ENCODE assay signal across 18 cellular contexts in genomic region chr12:49272790-49273725, GRCh38. TPM values are rescaled to one million over a fixed set of nuclear protein-coding genes. Genes with fewer than 3 reads are reported as not detected.
DNase-seq lines count a peak whose midpoint lies in the region; ATAC-seq and TF ChIP-seq lines count a peak whose summit lies in the region.
"Had no signal": no experiment of that assay in that cellular context is flagged by ENCODE, and none has a peak within 500 bp of the region (broad histone marks: within the 10 kb centered on the region; RNA-seq: fewer than 3 reads in every experiment).

No MANE protein-coding gene starts in this region.

- H3K4me1 ChIP-seq in Panc1 (ENCODE audit: control insufficient read depth, insufficient read depth, low read length) (peaks cover 12% of the 10 kb centered on the region), upper lobe of right lung (peaks cover 6% of the 10 kb centered on the region)

- no peak for ATAC-seq in activated naive CD8-positive, alpha-beta T cell treated with anti-CD3 and anti-CD28 coated beads, Interleukin-2, amount 10 ng/mL, durations not matched to agents 7 days and 5 days (ENCODE audit: low read depth)
- no peak for ATAC-seq in activated naive CD8-positive, alpha-beta T cell treated with anti-CD3 and anti-CD28 coated beads, Interleukin-2, amount 50 U/mL, for 24 hours
- ATAC-seq in Panc1 (no peak), upper lobe of right lung (no peak), GM21367 (IDR thresholded peaks at IDR 0.05; ENCODE audit: unreplicated experiment) (no peak), GM18907 (IDR thresholded peaks at IDR 0.05; ENCODE audit: unreplicated experiment) (no peak)

- H3K27ac Mint-ChIP-seq in activated naive CD8-positive, alpha-beta T cell treated with anti-CD3 and anti-CD28 coated beads, Interleukin-2, amount 10 ng/mL, durations not matched to agents 7 days and 5 days: peak overlapping the region; percentile 68
- no peak overlapping the region for H3K27ac Mint-ChIP-seq in activated naive CD8-positive, alpha-beta T cell treated with anti-CD3 and anti-CD28 coated beads, Interleukin-2, amount 50 U/mL, for 24 hours
- H3K27ac Mint-ChIP-seq: CD4-positive, alpha-beta T cell had no signal

- H3K27me3 Mint-ChIP-seq in activated naive CD8-positive, alpha-beta T cell treated with anti-CD3 and anti-CD28 coated beads, Interleukin-2, amount 10 ng/mL, durations not matched to agents 7 days and 5 days: no peaks in the 10 kb centered on the region
- H3K27me3 Mint-ChIP-seq in activated naive CD8-positive, alpha-beta T cell treated with anti-CD3 and anti-CD28 coated beads, Interleukin-2, amount 50 U/mL, for 24 hours: no peaks in the 10 kb centered on the region
- H3K27me3 Mint-ChIP-seq: CD4-positive, alpha-beta T cell had no signal

- intact Hi-C loops in Panc1 (cut with micrococcal nuclease; ENCODE audit: unreplicated experiment): no loop called here
- intact Hi-C loops in upper lobe of right lung (cut with DNase I): no loop called here

- peaks cover 25% of the 10 kb centered on the region for H3K36me3 ChIP-seq in Panc1 (ENCODE audit: control insufficient read depth, insufficient read depth, low read length)
- H3K36me3 ChIP-seq in upper lobe of right lung: peaks cover 44% of the 10 kb centered on the region
- H3K36me3 ChIP-seq: BE2C had no signal

- H3K27ac ChIP-seq in Panc1 (ENCODE audit: low read length) (no peak overlapping the region), upper lobe of right lung (no peak overlapping the region)

- TF ChIP-seq POLR2A in GM19193 (IDR thresholded peaks at IDR 0.05; ENCODE audit: extremely low read depth, insufficient read depth, insufficient read length): peak; percentile 15

- H3K27me3 ChIP-seq in Panc1 (ENCODE audit: control insufficient read depth, insufficient read depth, low read length): no peaks in the 10 kb centered on the region
- no peaks in the 10 kb centered on the region for H3K27me3 ChIP-seq in upper lobe of right lung

- CTCF ChIA-PET in Panc1 (lab: Charles Lee): interaction anchor here (0.6 kb wide), 1 partner anchor 38 kb away, joined by 4 read pairs; no protein-coding TSS in a partner anchor

- in situ Hi-C loops in Panc1 (cut with HindIII; ENCODE audit: low pct_unique_long_range_greater_than_20kb, low sequenced_read_pairs): no loop called here

- H3K4me3 Mint-ChIP-seq in activated naive CD8-positive, alpha-beta T cell treated with anti-CD3 and anti-CD28 coated beads, Interleukin-2, amount 10 ng/mL, durations not matched to agents 7 days and 5 days: no peak overlapping the region
- no peak overlapping the region for H3K4me3 Mint-ChIP-seq in activated naive CD8-positive, alpha-beta T cell treated with anti-CD3 and anti-CD28 coated beads, Interleukin-2, amount 50 U/mL, for 24 hours
- H3K4me3 Mint-ChIP-seq: CD4-positive, alpha-beta T cell had no signal

- POLR2A ChIA-PET in activated naive CD8-positive, alpha-beta T cell treated with anti-CD3 and anti-CD28 coated beads, Interleukin-2, amount 10 ng/mL, durations not matched to agents 7 days and 5 days (lab: Charles Lee): interaction anchor here (1.0 to 1.3 kb wide), 2 partner anchors 9 to 142 kb away, joined by 3 read pairs; partner anchors contain the start of gene TUBA1B
- POLR2A ChIA-PET in Panc1 (lab: Charles Lee): no interaction called here

- H3K4me3 ChIP-seq in Panc1 (ENCODE audit: low read depth in 2 of 2, low read length in 2 of 2): no peak overlapping the region
- no peak overlapping the region for H3K4me3 ChIP-seq in upper lobe of right lung

- H3K9me3 ChIP-seq in Panc1 (ENCODE audit: control insufficient read depth, insufficient read depth, low read depth, low read length): no peaks in the 10 kb centered on the region
- H3K9me3 ChIP-seq in upper lobe of right lung: no peaks in the 10 kb centered on the region
- H3K9me3 ChIP-seq: BE2C had no signal

- TSS peak; percentile 55 for BruUV-seq in Panc1 (replicated peaks; lab: Mats Ljungman, UMichigan)

- H3K36me3 Mint-ChIP-seq in activated naive CD8-positive, alpha-beta T cell treated with anti-CD3 and anti-CD28 coated beads, Interleukin-2, amount 10 ng/mL, durations not matched to agents 7 days and 5 days: peaks cover 12% of the 10 kb centered on the region
- peaks cover 41% of the 10 kb centered on the region for H3K36me3 Mint-ChIP-seq in activated naive CD8-positive, alpha-beta T cell treated with anti-CD3 and anti-CD28 coated beads, Interleukin-2, amount 50 U/mL, for 24 hours (ENCODE audit: low read depth)

- TF ChIP-seq CTCF in Panc1 (IDR thresholded peaks at IDR 0.05) (no peak), upper lobe of right lung (IDR thresholded peaks at IDR 0.05) (no peak)

- peaks cover 7% of the 10 kb centered on the region for H3K4me1 Mint-ChIP-seq in activated naive CD8-positive, alpha-beta T cell treated with anti-CD3 and anti-CD28 coated beads, Interleukin-2, amount 10 ng/mL, durations not matched to agents 7 days and 5 days
- peaks cover 17% of the 10 kb centered on the region for H3K4me1 Mint-ChIP-seq in activated naive CD8-positive, alpha-beta T cell treated with anti-CD3 and anti-CD28 coated beads, Interleukin-2, amount 50 U/mL, for 24 hours

- no peaks in the 10 kb centered on the region for H3K9me3 Mint-ChIP-seq in activated naive CD8-positive, alpha-beta T cell treated with anti-CD3 and anti-CD28 coated beads, Interleukin-2, amount 10 ng/mL, durations not matched to agents 7 days and 5 days
- H3K9me3 Mint-ChIP-seq in activated naive CD8-positive, alpha-beta T cell treated with anti-CD3 and anti-CD28 coated beads, Interleukin-2, amount 50 U/mL, for 24 hours: no peaks in the 10 kb centered on the region
- H3K9me3 Mint-ChIP-seq: CD4-positive, alpha-beta T cell had no signal

- no peak for DNase-seq in activated naive CD8-positive, alpha-beta T cell treated with anti-CD3 and anti-CD28 coated beads, Interleukin-2, amount 10 ng/mL, durations not matched to agents 7 days and 5 days
- no peak for DNase-seq in activated naive CD8-positive, alpha-beta T cell treated with anti-CD3 and anti-CD28 coated beads, Interleukin-2, amount 50 U/mL, for 24 hours
- DNase-seq in Panc1 (ENCODE audit: low read depth, low spot score) (no peak), upper lobe of right lung (peak; percentile 48)
- DNase-seq: BE2C; CD4-positive, alpha-beta T cell; GDM1; GOT3; Karpas-422; MM.1S; NCI-H1105; NCI-H1694; NCI-H226; NCI-H524 treated with DMSO at 0.1 percent for 48 hours; SHP77 treated with DMSO at 0.1 percent for 48 hours had no signal

RNA-seq across cellular contexts. Expression of gene TUBA1C, which starts 8.2 kb away (rescaled TPM):
- total RNA-seq in activated naive CD8-positive, alpha-beta T cell treated with anti-CD3 and anti-CD28 coated beads, Interleukin-2, amount 10 ng/mL, durations not matched to agents 7 days and 5 days: 100 to 1,000 TPM; 162 to 168 TPM
- 524 TPM for total RNA-seq in Panc1 (2021; ENCODE audit: unreplicated experiment)
- 438 TPM for polyA plus RNA-seq in Panc1 (2012; ENCODE audit: insufficient read length)
- total RNA-seq in upper lobe of right lung: 113 TPM

RNA-seq across cellular contexts. Expression of gene PRPH, which starts 21.9 kb away (rescaled TPM):
- total RNA-seq in activated naive CD8-positive, alpha-beta T cell treated with anti-CD3 and anti-CD28 coated beads, Interleukin-2, amount 10 ng/mL, durations not matched to agents 7 days and 5 days: under 1 TPM in 1 of 2 experiments, not detected in 1; 0.67 TPM
- total RNA-seq in Panc1 (2021; ENCODE audit: unreplicated experiment): 0.39 TPM
- 1.6 TPM for polyA plus RNA-seq in Panc1 (2012; ENCODE audit: insufficient read length)
- not detected for total RNA-seq in upper lobe of right lung

RNA-seq across cellular contexts. Expression of gene TROAP, which starts 50.0 kb away (rescaled TPM):
- total RNA-seq in activated naive CD8-positive, alpha-beta T cell treated with anti-CD3 and anti-CD28 coated beads, Interleukin-2, amount 10 ng/mL, durations not matched to agents 7 days and 5 days: 10 to 100 TPM; 73.8 to 80.4 TPM
- total RNA-seq in Panc1 (2021; ENCODE audit: unreplicated experiment): 50.0 TPM
- polyA plus RNA-seq in Panc1 (2012; ENCODE audit: insufficient read length): 17.3 TPM
- 0.96 TPM for total RNA-seq in upper lobe of right lung

Comparison
In these comparisons a context has a peak if more than half of its experiments do, and no peak if none do; other contexts are left out.
1. RNA of gene TROAP, which starts 50.0 kb away (total RNA-seq): 73.8 to 80.4 TPM in activated naive CD8-positive, alpha-beta T cell treated with anti-CD3 and anti-CD28 coated beads, Interleukin-2, amount 10 ng/mL, durations not matched to agents 7 days and 5 days and 50.0 TPM in Panc1 (single experiment); 0.96 TPM in upper lobe of right lung (single experiment); every median in the first group is over 10 times any median in the second.